Comparison of ENCODE assay signal across 9 cellular contexts in genomic region chr17:61412860-61413653, GRCh38. TPM values are rescaled to one million over a fixed set of nuclear protein-coding genes. Genes with fewer than 3 reads are reported as not detected.
DNase-seq lines count a peak whose midpoint lies in the region; ATAC-seq, FAIRE-seq and TF ChIP-seq lines count a peak whose summit lies in the region.
"Had no signal": no experiment of that assay in that cellular context is flagged by ENCODE, and none has a peak within 500 bp of the region (broad histone marks: within the 10 kb centered on the region; RNA-seq: fewer than 3 reads in every experiment).

No MANE protein-coding gene starts in this region.

- H3K9me3 ChIP-seq in AG04450 (ENCODE audit: control insufficient read depth, insufficient read depth, low read length) (peaks cover 6% of the 10 kb centered on the region; the same call in 1 of the 2 replicates), HEK293 (ENCODE audit: control insufficient read depth, insufficient read depth, low read depth, low read length) (no peaks in the 10 kb centered on the region)

- DNase-seq in AG04450 (ENCODE audit: low read depth, low spot score) (no peak), memory B cell (ENCODE audit: low spot score in 2 of 2) (no peak), urothelium cell line (ENCODE audit: low spot score) (peak; percentile 76), kidney glomerular epithelial cell (lab: John Stamatoyannopoulos, UW) (no peak), RCC 7860 (ENCODE audit: low spot score) (no peak)

- H3K36me3 Mint-ChIP-seq in brain (no peaks in the 10 kb centered on the region), memory B cell (no peaks in the 10 kb centered on the region)

- peaks cover 4% of the 10 kb centered on the region for H3K4me1 ChIP-seq in HEK293 (ENCODE audit: control insufficient read depth, insufficient read depth, low read length)

- CTCF ChIA-PET in AG04450 (lab: Charles Lee), result interaction anchor here (0.6 to 3.0 kb wide), 15 partner anchors 10 to 423 kb away, joined by 3 to 39 read pairs (median 4); no protein-coding TSS in a partner anchor
- CTCF ChIA-PET in HEK293 (lab: Yijun Ruan, JAX), result interaction anchor here (0.6 to 5.1 kb wide), 41 partner anchors 8 to 1345 kb away, joined by 3 to 38 read pairs (median 5); partner anchors contain the start of gene TBX2

- H3K27me3 ChIP-seq in AG04450 (ENCODE audit: control insufficient read depth, insufficient read depth, low read length), result no peaks in the 10 kb centered on the region

- peak overlapping the region; percentile 60 to 82 (median 73) for H3K4me3 Mint-ChIP-seq in brain
- peak overlapping the region; percentile 73 for H3K4me3 Mint-ChIP-seq in memory B cell

- ATAC-seq in memory B cell (ENCODE audit: low read depth) (no peak), GM18511 (IDR thresholded peaks at IDR 0.05; ENCODE audit: unreplicated experiment) (no peak)

- TF ChIP-seq CTCF in AG04450 (IDR thresholded peaks at IDR 0.05; ENCODE audit: low read depth, low read length), result no peak
- TF ChIP-seq CTCF in HEK293 (tag by site-specific recombination; IDR thresholded peaks at IDR 0.05), result no peak
- TF ChIP-seq CTCF in brain (conservative IDR thresholded peaks at IDR 0.05), result no peak

- peak overlapping the region; percentile 68 for H3K4me3 ChIP-seq in AG04450 (ENCODE audit: low read depth, low read length)
- peak overlapping the region; percentile 46 for H3K4me3 ChIP-seq in HEK293 (ENCODE audit: low read depth, low read length)

- H3K27me3 Mint-ChIP-seq in brain (peaks cover 61% of the 10 kb centered on the region), memory B cell (peaks cover 9% of the 10 kb centered on the region)

- POLR2A ChIA-PET in AG04450 (lab: Yijun Ruan, JAX), result interaction anchor here (0.6 to 1.6 kb wide), 6 partner anchors 8 to 204 kb away, joined by 3 to 8 read pairs (median 4); no protein-coding TSS in a partner anchor
- POLR2A ChIA-PET in HEK293 (lab: Yijun Ruan, JAX), result interaction anchor here (0.5 to 3.1 kb wide), 6 partner anchors 13 to 1030 kb away, joined by 3 to 29 read pairs (median 3); partner anchors contain the start of genes BCAS3 and TBX2

- H3K27ac ChIP-seq in AG04450 (ENCODE audit: low read depth, low read length), result peak overlapping the region; percentile 47
- H3K27ac ChIP-seq in HEK293 (ENCODE audit: extremely low read depth, low read depth, low read length), result peak overlapping the region; percentile 72; the same call in 1 of the 2 replicates

- no peak for FAIRE-seq in urothelium cell line (lab: Jason Lieb, UNC)
- no peak for FAIRE-seq in RCC 7860 (lab: Jason Lieb, UNC)
- FAIRE-seq: islet of Langerhans had no signal

- H3K27ac Mint-ChIP-seq in brain, result peak overlapping the region in 3 of 5 experiments; percentile 51 to 70 (median 53)
- no peak overlapping the region for H3K27ac Mint-ChIP-seq in memory B cell

- H3K9me3 Mint-ChIP-seq in brain, result peaks cover 0 to 5% (median 0%) of the 10 kb centered on the region in 5 experiments
- no peaks in the 10 kb centered on the region for H3K9me3 Mint-ChIP-seq in memory B cell

- H3K4me1 Mint-ChIP-seq in brain (peaks cover 21% of the 10 kb centered on the region), memory B cell (peaks cover 15% of the 10 kb centered on the region)

- H3K36me3 ChIP-seq in HEK293 (ENCODE audit: control insufficient read depth in 2 of 2, insufficient read depth in 1 of 2, low read length in 2 of 2), result peaks cover 0 to 8% of the 10 kb centered on the region in 2 experiments; a peak in 1 of 3 replicates

TF ChIP-seq in HEK293, 187 proteins besides CTCF, POLR2A, EP300 and RAD21:
- TF ChIP-seq SP3 (tag by site-specific recombination; IDR thresholded peaks at IDR 0.05) (peak; percentile 71), ZFP69B (tag by site-specific recombination; IDR thresholded peaks at IDR 0.05) (peak; percentile 89), GLIS2 (tag by site-specific recombination; IDR thresholded peaks at IDR 0.05) (peak; percentile 22; the same call in 1 of the 2 replicates), ZIC2 (tag by site-specific recombination; IDR thresholded peaks at IDR 0.05) (peak; percentile 57), SP2 (tag by site-specific recombination; IDR thresholded peaks at IDR 0.05) (peak; percentile 74), ZNF114 (tag by site-specific recombination; IDR thresholded peaks at IDR 0.05) (no peak)

RNA-seq across cellular contexts. Expression of gene TBX2, which starts 13.4 kb away (rescaled TPM):
- polyA plus RNA-seq in AG04450 (2011; rRNA removed), result 18.3 and 22.0 TPM in 2 replicates
- polyA minus RNA-seq in AG04450 (2011; rRNA and poly(A)+ RNA removed), result 36.1 and 52.1 TPM in 2 replicates
- 5.5 TPM for polyA plus RNA-seq in brain (ENCODE audit: insufficient read depth, low read depth, low replicate concordance)

RNA-seq across cellular contexts. Expression of gene TBX4, which starts 39.2 kb away (rescaled TPM):
- polyA plus RNA-seq in AG04450 (2011; rRNA removed) (0.06 and 0.11 TPM in 2 replicates), brain (ENCODE audit: insufficient read depth, low read depth, low replicate concordance) (not detected)
- not detected in 2 replicates for polyA minus RNA-seq in AG04450 (2011; rRNA and poly(A)+ RNA removed)
